In genomic region chr1:921011-921837, GRCh38 we compare ENCODE assay signal across 2 cellular contexts.
TF ChIP-seq lines count a peak whose summit lies in the region.

No MANE protein-coding gene starts in this region.

TF ChIP-seq in SK-N-SH treated with all-trans-retinoic acid at 6 μM for 48 hours, 23 proteins besides CTCF, POLR2A, EP300 and RAD21 (continued from another document):
- no peak for TF ChIP-seq ISL1 (CRISPR knock-in tag; IDR thresholded peaks at IDR 0.05)
- no peak for TF ChIP-seq ZNF565 (CRISPR knock-in tag; conservative IDR thresholded peaks at IDR 0.05; ENCODE audit: low read depth)
- no peak for TF ChIP-seq TCF4 (CRISPR knock-in tag; IDR thresholded peaks at IDR 0.05; ENCODE audit: borderline replicate concordance)
- no peak for TF ChIP-seq CSDC2 (CRISPR knock-in tag; IDR thresholded peaks at IDR 0.05)
- no peak for TF ChIP-seq OSR1 (CRISPR knock-in tag; IDR thresholded peaks at IDR 0.05)
- TF ChIP-seq BACH2 (CRISPR knock-in tag; IDR thresholded peaks at IDR 0.05; ENCODE audit: borderline replicate concordance), result no peak
- no peak for TF ChIP-seq ZFP3 (CRISPR knock-in tag; IDR thresholded peaks at IDR 0.05)
- TF ChIP-seq TSHZ2 (CRISPR knock-in tag; IDR thresholded peaks at IDR 0.05), result no peak
- TF ChIP-seq SNAI2 (CRISPR knock-in tag; IDR thresholded peaks at IDR 0.05), result no peak
- TF ChIP-seq PATZ1 (CRISPR knock-in tag; IDR thresholded peaks at IDR 0.05; ENCODE audit: borderline replicate concordance), result no peak; the same call in 1 of the 2 replicates
- TF ChIP-seq ZC3H10 (CRISPR knock-in tag; IDR thresholded peaks at IDR 0.05), result no peak
- TF ChIP-seq TOX (CRISPR knock-in tag; IDR thresholded peaks at IDR 0.05; ENCODE audit: borderline replicate concordance), result no peak

TF ChIP-seq in endothelial cell of umbilical vein, 7 proteins besides CTCF, POLR2A, EP300 and RAD21 (continued from another document):
- no peak for TF ChIP-seq FOS (IDR thresholded peaks at IDR 0.05; ENCODE audit: borderline replicate concordance, insufficient read depth, low read length)
- peak; percentile 43 for TF ChIP-seq POLR2AphosphoS5 (IDR thresholded peaks at IDR 0.05; ENCODE audit: insufficient read depth, low read depth, low read length)
